ENCODE assay signal across 16 cellular contexts in the genomic region with DNA sequence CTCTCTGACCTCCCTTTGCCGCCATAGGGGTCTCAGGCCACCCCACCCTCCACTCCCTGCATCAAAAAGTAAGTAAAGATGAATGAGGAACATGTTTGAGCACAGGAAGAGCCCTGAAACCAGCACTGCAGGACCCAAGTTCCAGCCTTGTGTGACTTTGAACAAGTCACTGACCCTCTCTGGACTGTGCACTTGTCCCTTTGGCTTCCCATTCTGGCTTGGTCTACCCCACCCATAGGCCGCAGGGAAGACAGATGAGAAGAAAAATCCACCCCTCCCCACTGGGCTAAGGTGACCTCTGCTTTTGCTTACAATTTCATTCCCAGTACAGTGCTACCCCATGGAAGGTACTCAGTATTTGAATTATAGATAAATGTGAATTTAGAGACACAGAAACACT. TPM values are rescaled to one million over a fixed set of nuclear protein-coding genes. Genes with fewer than 3 reads are reported as not detected.
"Had no signal": no experiment of that assay in that cellular context is flagged by ENCODE, and none has a peak within 500 bp of the region (broad histone marks: within the 10 kb centered on the region; RNA-seq: fewer than 3 reads in every experiment).

No MANE protein-coding gene starts in this region.

- H3K36me3 ChIP-seq: heart left ventricle, neutrophil, transverse colon had no signal

- ATAC-seq: activated CD8-positive, alpha-beta T cell treated with anti-CD3 and anti-CD28 coated beads, Interleukin-2, amount 10 ng/mL, durations not matched to agents 7 days and 5 days; stimulated activated memory B cell treated with anti-CD40 and anti-IgM and Interleukin-4, amounts not matched to agents 10 μg/mL and 1 μg/mL and 100 μg/mL, for 72 hours had no signal

- H3K27ac ChIP-seq: heart left ventricle, neutrophil, transverse colon had no signal

- H3K4me3 ChIP-seq: heart left ventricle, lung, transverse colon had no signal

- H3K27me3 ChIP-seq: heart left ventricle, transverse colon had no signal

- DNase-seq: activated B cell treated with CpG ODN at 0.5 μM for 24 hours; activated CD4-positive, alpha-beta T cell treated with anti-CD3 and anti-CD28 coated beads, Interleukin-2, amount 10 ng/mL, durations not matched to agents 24 days and 14 days; activated CD8-positive, alpha-beta memory T cell treated with anti-CD3 and anti-CD28 coated beads, Interleukin-2, amount 50 U/mL, for 4 hours; activated CD8-positive, alpha-beta T cell treated with anti-CD3 and anti-CD28 coated beads, Interleukin-2, amount 10 ng/mL, durations not matched to agents 7 days and 5 days; activated gamma-delta T cell; activated T-cell treated with anti-CD3 and anti-CD28 coated beads, Interleukin-2, amount 50 U/mL, for 48 hours; cerebellar nuclear complex; effector memory CD4-positive, alpha-beta T cell; immature natural killer cell; stimulated activated CD4-positive, alpha-beta T cell treated with anti-CD3 and anti-CD28 coated beads, Interleukin-2, amount 100 ng/mL, for 48 hours; T-helper 2 cell; transverse colon had no signal

- H3K9me3 ChIP-seq: heart left ventricle, neutrophil, transverse colon had no signal

RNA-seq across cellular contexts. Expression of a gene that starts 43.8 kb away (rescaled TPM):
- total RNA-seq: activated B cell treated with CpG ODN at 0.5 μM for 24 hours; activated CD8-positive, alpha-beta T cell treated with anti-CD3 and anti-CD28 coated beads, Interleukin-2, amount 10 ng/mL, durations not matched to agents 7 days and 5 days had no signal
